Comparison of ENCODE assay signal across 19 cellular contexts in genomic region chr14:66010695-66011094, GRCh38.
"Had no signal": no experiment of that assay in that cellular context is flagged by ENCODE, and none has a peak within 500 bp of the region (broad histone marks: within the 10 kb centered on the region; RNA-seq: fewer than 3 reads in every experiment).

No MANE protein-coding gene starts in this region.

- H3K27me3 Mint-ChIP-seq: dendritic cell treated with granulocyte-macrophage colony-stimulating factor and Interleukin-4, amounts not matched to agents 40 ng/mL and 50 ng/mL, for 4 days had no signal

- H3K4me1 ChIP-seq: foreskin keratinocyte, right atrium auricular region, stomach, transverse colon had no signal

- H3K9me3 Mint-ChIP-seq: effector memory CD8-positive, alpha-beta T cell had no signal

- H3K36me3 ChIP-seq: ovary, right atrium auricular region, stomach, thoracic aorta, transverse colon had no signal

- H3K27ac ChIP-seq: foreskin keratinocyte, ovary, right atrium auricular region, stomach, thoracic aorta, transverse colon had no signal

- H3K27me3 ChIP-seq: foreskin keratinocyte, ovary, right atrium auricular region, stomach, transverse colon had no signal

- H3K4me3 ChIP-seq: ovary, right atrium auricular region, stomach, thoracic aorta, transverse colon had no signal

- ATAC-seq: effector memory CD8-positive, alpha-beta T cell; foreskin keratinocyte; naive thymus-derived CD4-positive, alpha-beta T cell had no signal

- H3K9me3 ChIP-seq: ovary, right atrium auricular region, stomach, thoracic aorta, transverse colon had no signal

- FAIRE-seq: colon, small intestine had no signal

- H3K4me3 Mint-ChIP-seq: dendritic cell treated with granulocyte-macrophage colony-stimulating factor and Interleukin-4, amounts not matched to agents 40 ng/mL and 50 ng/mL, for 4 days; effector memory CD8-positive, alpha-beta T cell; naive thymus-derived CD4-positive, alpha-beta T cell; neural crest cell had no signal

- H3K36me3 Mint-ChIP-seq: naive thymus-derived CD4-positive, alpha-beta T cell had no signal

- DNase-seq: effector memory CD8-positive, alpha-beta T cell; foreskin keratinocyte; head of caudate nucleus; hippocampal formation; kidney glomerular epithelial cell; naive thymus-derived CD4-positive, alpha-beta T cell; nucleus accumbens; ovary; small intestine; stimulated activated CD4-positive, alpha-beta T cell treated with anti-CD3 and anti-CD28 coated beads, Interleukin-12 subunit alpha, Interleukin-12 subunit beta, amount 100 ng/mL, for 4 hours; stimulated activated naive CD4-positive, alpha-beta T cell; stomach; substantia nigra; transverse colon had no signal

- H3K27ac Mint-ChIP-seq: dendritic cell treated with granulocyte-macrophage colony-stimulating factor and Interleukin-4, amounts not matched to agents 40 ng/mL and 50 ng/mL, for 4 days; effector memory CD8-positive, alpha-beta T cell had no signal
